10 cellular contexts compared by ENCODE assay signal in the genomic region with DNA sequence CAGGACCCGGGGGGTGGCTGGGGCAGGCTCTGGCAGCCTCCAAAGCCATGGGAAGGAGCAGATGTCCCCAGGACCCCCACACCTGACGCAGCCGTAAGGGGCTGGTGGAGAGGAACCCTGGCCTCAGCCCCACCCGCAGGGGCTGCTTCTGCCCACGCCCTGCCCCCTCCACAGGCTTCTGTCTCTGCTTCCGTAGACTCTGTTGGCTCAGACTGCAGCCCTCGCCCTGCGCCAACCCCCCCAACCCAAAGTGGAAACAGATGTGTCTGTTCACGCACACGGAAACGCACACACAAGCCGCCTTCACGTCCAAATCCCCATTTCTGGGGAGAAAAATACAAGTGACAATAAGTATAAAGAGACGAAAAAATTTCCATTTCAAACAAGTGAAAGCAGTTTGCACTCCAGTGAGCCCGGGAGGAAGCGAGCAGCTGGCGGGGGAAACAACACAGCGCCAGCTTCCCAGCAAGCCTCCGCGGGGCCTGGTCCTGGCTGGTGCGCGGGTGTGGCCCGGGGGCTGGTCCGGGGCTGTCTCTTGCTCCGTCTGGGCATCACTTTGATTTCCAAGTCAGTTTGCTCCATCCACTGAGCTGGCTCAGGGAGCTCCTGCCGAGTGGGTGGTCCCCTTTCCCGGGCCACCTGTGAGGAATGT. TPM values are rescaled to one million over a fixed set of nuclear protein-coding genes. Genes with fewer than 3 reads are reported as not detected.
DNase-seq lines count a peak whose midpoint lies in the region; ATAC-seq and TF ChIP-seq lines count a peak whose summit lies in the region.
"Had no signal": no experiment of that assay in that cellular context is flagged by ENCODE, and none has a peak within 500 bp of the region (broad histone marks: within the 10 kb centered on the region; RNA-seq: fewer than 3 reads in every experiment).

No MANE protein-coding gene starts in this region.

- H3K9me3 ChIP-seq in upper lobe of right lung = no peaks in the 10 kb centered on the region
- H3K9me3 ChIP-seq: A549 had no signal

- DNase-seq in SHP77 (lab: John Stamatoyannopoulos, UW) (peak; percentile 7 to 19), SHP77 treated with DMSO at 0.1 percent for 48 hours (lab: John Stamatoyannopoulos, UW) (no peak), memory B cell (ENCODE audit: low spot score in 2 of 2) (no peak), upper lobe of right lung (no peak), cerebellar nuclear complex (lab: John Stamatoyannopoulos, UW) (no peak)
- no peak for DNase-seq in activated T-cell treated with anti-CD3 and anti-CD28 coated beads, Interleukin-2, amount 50 U/mL, for 1 hour
- DNase-seq: activated naive CD4-positive, alpha-beta T cell had no signal

- TF ChIP-seq CTCF in upper lobe of right lung (IDR thresholded peaks at IDR 0.05) = no peak

- peak overlapping the region; percentile 71 for H3K4me3 Mint-ChIP-seq in memory B cell

- H3K9me3 Mint-ChIP-seq in memory B cell = no peaks in the 10 kb centered on the region

- peak overlapping the region; percentile 65 for H3K27ac Mint-ChIP-seq in memory B cell

- H3K36me3 ChIP-seq in upper lobe of right lung = no peaks in the 10 kb centered on the region

- H3K4me3 ChIP-seq in upper lobe of right lung = peak overlapping the region; percentile 33
- H3K4me3 ChIP-seq: A549 had no signal

- H3K27ac ChIP-seq in cingulate gyrus (ENCODE audit: low read depth, low read length) (peak overlapping the region; percentile 47), upper lobe of right lung (peak overlapping the region; percentile 30)
- H3K27ac ChIP-seq: A549 had no signal

- no peaks in the 10 kb centered on the region for H3K27me3 ChIP-seq in upper lobe of right lung

- H3K4me1 Mint-ChIP-seq in memory B cell = peaks cover 4% of the 10 kb centered on the region

- peaks cover 14% of the 10 kb centered on the region for H3K4me1 ChIP-seq in upper lobe of right lung
- H3K4me1 ChIP-seq: A549 had no signal

- H3K36me3 Mint-ChIP-seq in memory B cell = no peaks in the 10 kb centered on the region

- intact Hi-C loops in upper lobe of right lung (cut with DNase I) = no loop called here

- ATAC-seq in memory B cell (ENCODE audit: low read depth) (peak; percentile 60), upper lobe of right lung (peak; percentile 7), GM19351 (IDR thresholded peaks at IDR 0.05; ENCODE audit: unreplicated experiment) (no peak)

- peaks cover 16% of the 10 kb centered on the region for H3K27me3 Mint-ChIP-seq in memory B cell

RNA-seq across cellular contexts. Expression of a gene that starts 32.6 kb away (rescaled TPM):
- total RNA-seq in upper lobe of right lung = 80.6 TPM

Comparison
In these comparisons a context has a peak if more than half of its experiments do, and no peak if none do; other contexts are left out.
1. DNase-seq: peak in SHP77 (2 of 2); none in SHP77 treated with DMSO at 0.1 percent for 48 hours (single experiment), memory B cell (0 of 2), upper lobe of right lung (single experiment), cerebellar nuclear complex (0 of 2) and activated T-cell treated with anti-CD3 and anti-CD28 coated beads, Interleukin-2, amount 50 U/mL, for 1 hour (single experiment).